ENCODE assay signal across 8 cellular contexts in genomic region chr5:132012385-132013005, GRCh38. TPM values are rescaled to one million over a fixed set of nuclear protein-coding genes. Genes with fewer than 3 reads are reported as not detected.
A peak's percentile ranks its signal among the peaks of the same experiment; 100 is the strongest.
DNase-seq lines count a peak whose midpoint lies in the region; ATAC-seq and TF ChIP-seq lines count a peak whose summit lies in the region.

No MANE protein-coding gene starts in this region.

- CTCF ChIA-PET in RWPE1 (lab: Yijun Ruan, JAX) = interaction anchor here (0.8 kb wide), 1 partner anchor 423 kb away, joined by 3 read pairs; no protein-coding TSS in a partner anchor

- peak; percentile 80 for DNase-seq in GM03348 (ENCODE audit: low spot score)
- DNase-seq in RWPE1 (ENCODE audit: low spot score) = peak; percentile 40
- peak; percentile 50 for DNase-seq in coronary artery (ENCODE audit: low spot score)
- DNase-seq in mesenteric fat pad (ENCODE audit: low spot score) = peak; percentile 82
- no peak for DNase-seq in NCI-H2171 (lab: John Stamatoyannopoulos, UW)
- DNase-seq in NCI-H524 (lab: John Stamatoyannopoulos, UW) = no peak
- no peak for DNase-seq in NCI-H187 (lab: John Stamatoyannopoulos, UW)

- TF ChIP-seq CTCF in RWPE1 (conservative IDR thresholded peaks at IDR 0.05; ENCODE audit: low read depth) (no peak), coronary artery (IDR thresholded peaks at IDR 0.05) (no peak)

- POLR2A ChIA-PET in RWPE1 (lab: Yijun Ruan, JAX; ENCODE audit: low non-redundant PET) = no interaction called here

- no peak for ATAC-seq in HG02885 (IDR thresholded peaks at IDR 0.05; ENCODE audit: poor library complexity, unreplicated experiment)

- no peak overlapping the region; the same call in 1 of the 2 replicates for H3K27ac ChIP-seq in RWPE1
- no peak overlapping the region for H3K27ac ChIP-seq in coronary artery

- H3K4me3 ChIP-seq in coronary artery = no peak overlapping the region

RNA-seq across cellular contexts. Expression of gene ACSL6, which starts 1.0 kb away (rescaled TPM):
- total RNA-seq in mesenteric fat pad = 0.35 TPM

RNA-seq across cellular contexts. Expression of gene IL3, which starts 48.0 kb away (rescaled TPM):
- total RNA-seq in mesenteric fat pad = not detected

Comparison
In these comparisons a context has a peak if more than half of its experiments do, and no peak if none do; other contexts are left out.
1. DNase-seq: peak in GM03348 (single experiment), RWPE1 (single experiment), coronary artery (single experiment) and mesenteric fat pad (single experiment); none in NCI-H2171 (single experiment), NCI-H524 (0 of 2) and NCI-H187 (0 of 2).